ENCODE assay signal across 1 cellular context in genomic region chr2:86087936-86088850, GRCh38.
TF ChIP-seq lines count a peak whose summit lies in the region.

No MANE protein-coding gene starts in this region.

TF ChIP-seq in H1, 55 proteins besides CTCF, POLR2A, EP300 and RAD21:
- TF ChIP-seq SIN3A (conservative IDR thresholded peaks at IDR 0.05 in 1 of 2, IDR thresholded peaks at IDR 0.05 in 1 of 2; ENCODE audit: low read depth in 1 of 2, low read length in 2 of 2) (no peak), ATF2 (IDR thresholded peaks at IDR 0.05; ENCODE audit: low read length) (no peak), TEAD4 (IDR thresholded peaks at IDR 0.05; ENCODE audit: low read depth, low read length) (no peak), MAFK (IDR thresholded peaks at IDR 0.05; ENCODE audit: low read depth, low read length) (no peak), CHD2 (IDR thresholded peaks at IDR 0.05; ENCODE audit: low read length) (no peak), JUN (IDR thresholded peaks at IDR 0.05; ENCODE audit: low read depth, low read length) (no peak), SP1 (IDR thresholded peaks at IDR 0.05; ENCODE audit: low read depth, low read length) (no peak), RBBP5 (IDR thresholded peaks at IDR 0.05; ENCODE audit: borderline replicate concordance, low read depth, low read length) (no peak), CBX5 (IDR thresholded peaks at IDR 0.05; ENCODE audit: low read depth, low read length) (no peak), HDAC6 (IDR thresholded peaks at IDR 0.05; ENCODE audit: low read depth, low read length) (no peak), KDM5A (IDR thresholded peaks at IDR 0.05; ENCODE audit: low read length) (no peak), SIRT6 (IDR thresholded peaks at IDR 0.05; ENCODE audit: low read length) (no peak), FOSL1 (IDR thresholded peaks at IDR 0.05; ENCODE audit: insufficient read depth, low read depth, low read length) (no peak), KDM1A (IDR thresholded peaks at IDR 0.05; ENCODE audit: borderline replicate concordance, low read length) (no peak), CHD1 (IDR thresholded peaks at IDR 0.05; ENCODE audit: low read depth, low read length) (no peak), PHF8 (conservative IDR thresholded peaks at IDR 0.05; ENCODE audit: low read depth, low read length) (no peak), CREB1 (IDR thresholded peaks at IDR 0.05) (no peak), USF2 (IDR thresholded peaks at IDR 0.05; ENCODE audit: low read length) (no peak), NANOG (IDR thresholded peaks at IDR 0.05; ENCODE audit: insufficient read depth, low read depth, low read length, poor library complexity, severe bottlenecking) (no peak)
